Comparison of ENCODE assay signal across 32 cellular contexts in the genomic region with DNA sequence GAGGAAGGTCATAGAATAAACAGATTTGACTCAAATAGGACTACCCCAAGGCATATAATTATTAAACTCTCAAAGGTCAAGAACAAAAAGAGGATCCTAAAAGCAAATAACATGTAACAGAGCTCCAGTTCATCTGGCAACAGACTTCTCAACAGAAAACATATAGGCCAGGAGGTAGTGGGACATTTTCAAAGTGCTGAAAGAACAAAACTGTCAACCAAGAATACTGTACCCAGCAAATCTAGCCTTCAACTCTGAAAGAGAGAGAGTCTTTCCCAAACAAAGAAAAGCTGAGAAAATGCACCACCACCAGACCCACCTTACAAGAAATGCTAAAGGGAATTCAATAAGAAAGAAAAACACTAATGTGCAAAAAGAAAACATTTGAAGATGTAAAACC.
"Had no signal": no experiment of that assay in that cellular context is flagged by ENCODE, and none has a peak within 500 bp of the region (broad histone marks: within the 10 kb centered on the region; RNA-seq: fewer than 3 reads in every experiment).

No MANE protein-coding gene starts in this region.

- FAIRE-seq: astrocyte, RCC 7860 had no signal

- H3K27ac ChIP-seq: body of pancreas, breast epithelium, RWPE1, SJCRH30, SK-N-MC, WERI-Rb-1 had no signal

- DNase-seq: activated CD4-positive, alpha-beta T cell treated with anti-CD3 and anti-CD28 coated beads for 1 hour; activated CD4-positive, alpha-beta T cell treated with anti-CD3 and anti-CD28 coated beads, Interleukin-2, amount 10 ng/mL, durations not matched to agents 7 days and 5 days; activated CD4-positive, alpha-beta T cell treated with anti-CD3 and anti-CD28 coated beads, Interleukin-2, amount 50 U/mL, for 48 hours; activated CD4-positive, CD25-positive, alpha-beta regulatory T cell; activated CD8-positive, alpha-beta T cell treated with anti-CD3 and anti-CD28 coated beads, Interleukin-2, amount 10 ng/mL, durations not matched to agents 7 days and 5 days; activated gamma-delta T cell; activated naive CD4-positive, alpha-beta T cell treated with Interleukin-2 at 50 U/mL for 16 hours; activated naive CD8-positive, alpha-beta T cell treated with anti-CD3 and anti-CD28 coated beads, Interleukin-2, amount 10 ng/mL, durations not matched to agents 7 days and 5 days; activated T-cell treated with anti-CD3 and anti-CD28 coated beads, Interleukin-2, amount 50 U/mL, for 24 hours; amygdala; body of pancreas; Karpas-422; NCI-H1105; NCI-H1436; NCI-H1694; NCI-H1930; NCI-H2081 treated with DMSO at 0.1 percent for 48 hours; NCI-H226; NCI-H446 treated with DMSO at 0.1 percent for 48 hours; NCI-H524; PC-3; T1000; WERI-Rb-1 had no signal

- H3K4me3 ChIP-seq: body of pancreas, breast epithelium, SJCRH30, SK-N-MC had no signal

- H3K4me1 Mint-ChIP-seq: activated naive CD4-positive, alpha-beta T cell treated with anti-CD3 and anti-CD28 coated beads, Interleukin-2, amount 50 U/mL, for 24 hours had no signal

- ATAC-seq: activated CD8-positive, alpha-beta T cell treated with anti-CD3 and anti-CD28 coated beads, Interleukin-2, amount 10 ng/mL, durations not matched to agents 7 days and 5 days; body of pancreas; PC-3; Right ventricle myocardium inferior had no signal

- H3K27me3 ChIP-seq: body of pancreas, breast epithelium, SJCRH30 had no signal

- H3K9me3 ChIP-seq: body of pancreas had no signal

- H3K4me1 ChIP-seq: body of pancreas, breast epithelium, SJCRH30 had no signal

- H3K27me3 Mint-ChIP-seq: activated CD4-positive, alpha-beta T cell treated with anti-CD3 and anti-CD28 coated beads, Interleukin-2, amount 10 ng/mL, durations not matched to agents 7 days and 5 days; activated naive CD4-positive, alpha-beta T cell treated with anti-CD3 and anti-CD28 coated beads, Interleukin-2, amount 50 U/mL, for 24 hours; activated naive CD8-positive, alpha-beta T cell treated with anti-CD3 and anti-CD28 coated beads, Interleukin-2, amount 10 ng/mL, durations not matched to agents 7 days and 5 days; activated T-cell treated with anti-CD3 and anti-CD28 coated beads, Interleukin-2, amount 50 U/mL, for 24 hours had no signal

- H3K27ac Mint-ChIP-seq: activated CD4-positive, alpha-beta T cell treated with anti-CD3 and anti-CD28 coated beads, Interleukin-2, amount 10 ng/mL, durations not matched to agents 7 days and 5 days; activated CD8-positive, alpha-beta T cell treated with anti-CD3 and anti-CD28 coated beads, Interleukin-2, amount 10 ng/mL, durations not matched to agents 7 days and 5 days; activated naive CD4-positive, alpha-beta T cell treated with anti-CD3 and anti-CD28 coated beads, Interleukin-2, amount 50 U/mL, for 24 hours; activated naive CD8-positive, alpha-beta T cell treated with anti-CD3 and anti-CD28 coated beads, Interleukin-2, amount 10 ng/mL, durations not matched to agents 7 days and 5 days; activated T-cell treated with anti-CD3 and anti-CD28 coated beads, Interleukin-2, amount 50 U/mL, for 24 hours; activated T-helper 2 cell treated with anti-CD3 and anti-CD28 coated beads, Interferon-gamma antibody, Interleukin-2, Interleukin-4, amounts not matched to agents 10 μg/mL and 5 μg/mL and 100 μg/mL, durations not matched to agents 14 hours and 24 hours and 36 hours had no signal

- H3K4me3 Mint-ChIP-seq: activated CD4-positive, alpha-beta T cell treated with anti-CD3 and anti-CD28 coated beads, Interleukin-2, amount 10 ng/mL, durations not matched to agents 7 days and 5 days; activated CD8-positive, alpha-beta T cell treated with anti-CD3 and anti-CD28 coated beads, Interleukin-2, amount 10 ng/mL, durations not matched to agents 7 days and 5 days; activated naive CD4-positive, alpha-beta T cell treated with anti-CD3 and anti-CD28 coated beads, Interleukin-2, amount 50 U/mL, for 24 hours; activated naive CD8-positive, alpha-beta T cell treated with anti-CD3 and anti-CD28 coated beads, Interleukin-2, amount 10 ng/mL, durations not matched to agents 7 days and 5 days; activated T-cell treated with anti-CD3 and anti-CD28 coated beads, Interleukin-2, amount 50 U/mL, for 24 hours had no signal
